8 cellular contexts compared by ENCODE assay signal in the genomic region with DNA sequence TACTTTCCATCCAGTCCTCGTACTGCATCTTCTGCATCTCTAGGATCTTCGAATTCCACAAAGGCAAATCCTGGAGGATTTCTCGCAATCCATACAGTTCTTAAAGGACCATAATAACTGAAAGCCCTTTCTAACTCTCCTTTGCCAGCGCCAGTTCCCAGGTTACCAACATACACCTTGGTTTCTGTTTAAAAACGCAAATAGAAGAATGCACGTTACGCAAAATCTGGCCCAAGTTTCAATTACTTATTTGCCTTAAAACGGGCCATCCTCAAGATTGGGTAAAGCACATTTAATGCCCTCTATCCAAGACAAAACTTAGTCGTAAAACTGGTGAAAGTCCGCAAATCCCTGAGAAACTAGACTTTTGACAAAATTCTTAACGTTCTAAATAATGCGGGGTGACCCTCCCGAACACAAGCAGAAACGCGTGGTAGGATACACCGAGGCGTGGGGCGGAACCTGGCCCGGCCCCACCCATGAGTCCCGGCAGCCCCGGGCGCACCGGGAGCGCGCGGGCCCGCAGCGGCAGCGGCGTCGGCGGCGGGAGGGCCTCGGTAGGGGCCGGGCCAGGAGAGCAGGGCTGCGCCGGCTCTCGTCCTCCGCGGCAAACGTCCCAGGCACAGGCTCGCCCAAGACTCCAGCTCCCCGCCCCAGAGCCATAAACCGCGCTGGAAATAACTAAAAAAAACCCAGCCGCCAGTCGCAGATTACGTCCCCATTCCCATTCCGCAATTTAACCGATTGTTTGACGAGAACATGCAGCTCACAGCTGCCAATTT. TPM values are rescaled to one million over a fixed set of nuclear protein-coding genes. Genes with fewer than 3 reads are reported as not detected.
A peak's percentile ranks its signal among the peaks of the same experiment; 100 is the strongest.
DNase-seq lines count a peak whose midpoint lies in the region; ATAC-seq and TF ChIP-seq lines count a peak whose summit lies in the region.

No MANE protein-coding gene starts in this region.

- peak; percentile 41 for DNase-seq in NCI-H2196 (lab: John Stamatoyannopoulos, UW; ENCODE audit: unreplicated experiment)
- DNase-seq in NCI-H2196 treated with DMSO at 0.1 percent for 48 hours (lab: John Stamatoyannopoulos, UW; ENCODE audit: unreplicated experiment): no peak
- DNase-seq in Panc1 (ENCODE audit: low read depth, low spot score): no peak
- DNase-seq in activated naive CD4-positive, alpha-beta T cell treated with anti-CD3 and anti-CD28 coated beads, Interleukin-2, amount 50 U/mL, for 72 hours (ENCODE audit: low spot score in 2 of 2): peak in 1 of 2 donors; percentile 59
- DNase-seq in left cardiac atrium: peak; percentile 50
- peak; percentile 13 for DNase-seq in progenitor cell of endocrine pancreas (ENCODE audit: low spot score, unreplicated experiment)
- DNase-seq in occipital lobe (lab: John Stamatoyannopoulos, UW): no peak

- H3K9me3 Mint-ChIP-seq in activated naive CD4-positive, alpha-beta T cell treated with anti-CD3 and anti-CD28 coated beads, Interleukin-2, amount 50 U/mL, for 72 hours: no peaks in the 10 kb centered on the region
- H3K9me3 Mint-ChIP-seq in progenitor cell of endocrine pancreas (ENCODE audit: low read depth): no peaks in the 10 kb centered on the region

- H3K27me3 ChIP-seq in Panc1 (ENCODE audit: control insufficient read depth, insufficient read depth, low read length): no peaks in the 10 kb centered on the region

- POLR2A ChIA-PET in Panc1 (lab: Charles Lee): interaction anchor here (0.6 to 2.4 kb wide), 5 partner anchors 12 to 163 kb away, joined by 3 to 15 read pairs (median 6); a partner anchor contains a TSS

- H3K4me3 Mint-ChIP-seq in progenitor cell of endocrine pancreas (ENCODE audit: low read depth): peak overlapping the region; percentile 92

- no peaks in the 10 kb centered on the region for H3K9me3 ChIP-seq in Panc1 (ENCODE audit: control insufficient read depth, insufficient read depth, low read depth, low read length)

- peaks cover 38% of the 10 kb centered on the region for H3K4me1 ChIP-seq in Panc1 (ENCODE audit: control insufficient read depth, insufficient read depth, low read length)

- TF ChIP-seq CTCF in Panc1 (IDR thresholded peaks at IDR 0.05): no peak
- TF ChIP-seq CTCF in progenitor cell of endocrine pancreas (IDR thresholded peaks at IDR 0.05; ENCODE audit: unreplicated experiment): no peak

- BruUV-seq in Panc1 (replicated peaks; lab: Mats Ljungman, UMichigan): no TSS peak

- in situ Hi-C loops in Panc1 (cut with HindIII; ENCODE audit: low pct_unique_long_range_greater_than_20kb, low sequenced_read_pairs): no loop called here

- intact Hi-C loops in Panc1 (cut with micrococcal nuclease; ENCODE audit: unreplicated experiment) (no loop called here), left cardiac atrium (cut with DNase I) (no loop called here)

- peak overlapping the region; percentile 98 to 100 for H3K4me3 ChIP-seq in Panc1 (ENCODE audit: low read depth in 2 of 2, low read length in 2 of 2)

- H3K4me1 Mint-ChIP-seq in progenitor cell of endocrine pancreas (ENCODE audit: low read depth): peaks cover 44% of the 10 kb centered on the region

- peak overlapping the region; percentile 98 for H3K27ac ChIP-seq in Panc1 (ENCODE audit: low read length)

- CTCF ChIA-PET in Panc1 (lab: Charles Lee): no interaction called here

- peaks cover 59 to 61% of the 10 kb centered on the region in 2 donors for H3K36me3 Mint-ChIP-seq in activated naive CD4-positive, alpha-beta T cell treated with anti-CD3 and anti-CD28 coated beads, Interleukin-2, amount 50 U/mL, for 72 hours
- H3K36me3 Mint-ChIP-seq in progenitor cell of endocrine pancreas (ENCODE audit: insufficient read depth): peaks cover 39% of the 10 kb centered on the region

- no peaks in the 10 kb centered on the region for H3K27me3 Mint-ChIP-seq in progenitor cell of endocrine pancreas

- ATAC-seq in HG02763 (IDR thresholded peaks at IDR 0.05; ENCODE audit: unreplicated experiment): peak; percentile 42
- ATAC-seq in Panc1: peak; percentile 49
- peak; percentile 9 to 16 for ATAC-seq in activated naive CD4-positive, alpha-beta T cell treated with anti-CD3 and anti-CD28 coated beads, Interleukin-2, amount 50 U/mL, for 72 hours
- ATAC-seq in left cardiac atrium: peak; percentile 80 to 86

- peak overlapping the region; percentile 98 to 100 for H3K27ac Mint-ChIP-seq in activated naive CD4-positive, alpha-beta T cell treated with anti-CD3 and anti-CD28 coated beads, Interleukin-2, amount 50 U/mL, for 72 hours
- H3K27ac Mint-ChIP-seq in progenitor cell of endocrine pancreas: peak overlapping the region; percentile 99

- peaks cover 51% of the 10 kb centered on the region for H3K36me3 ChIP-seq in Panc1 (ENCODE audit: control insufficient read depth, insufficient read depth, low read length)

RNA-seq across cellular contexts. Expression of a gene that starts 1.0 kb away (rescaled TPM):
- 220 TPM for total RNA-seq in Panc1 (2021; ENCODE audit: unreplicated experiment)
- polyA plus RNA-seq in Panc1 (2012; ENCODE audit: insufficient read length): 236 TPM
- total RNA-seq in activated naive CD4-positive, alpha-beta T cell treated with anti-CD3 and anti-CD28 coated beads, Interleukin-2, amount 50 U/mL, for 72 hours: 100 to 1,000 TPM; 236 to 294 TPM
- 10 to 100 TPM; 57.6 to 85.8 TPM for total RNA-seq in left cardiac atrium
- 258 TPM in 2 replicates for total RNA-seq in progenitor cell of endocrine pancreas
- total RNA-seq in occipital lobe: 133 TPM

RNA-seq across cellular contexts. Expression of a gene that starts 27.8 kb away (rescaled TPM):
- 24.6 TPM for total RNA-seq in Panc1 (2021; ENCODE audit: unreplicated experiment)
- polyA plus RNA-seq in Panc1 (2012; ENCODE audit: insufficient read length): 10.8 TPM
- 10 to 100 TPM; 23.8 to 25.4 TPM for total RNA-seq in activated naive CD4-positive, alpha-beta T cell treated with anti-CD3 and anti-CD28 coated beads, Interleukin-2, amount 50 U/mL, for 72 hours
- 1 to 10 TPM; 7.3 to 8.4 TPM for total RNA-seq in left cardiac atrium
- total RNA-seq in progenitor cell of endocrine pancreas: 16.3 and 17.5 TPM in 2 replicates
- 13.4 TPM for total RNA-seq in occipital lobe

Comparison
In these comparisons a context has a peak if more than half of its experiments do, and no peak if none do; other contexts are left out.
1. DNase-seq: peak in NCI-H2196 (single experiment), left cardiac atrium (single experiment) and progenitor cell of endocrine pancreas (single experiment); none in NCI-H2196 treated with DMSO at 0.1 percent for 48 hours (single experiment), Panc1 (single experiment) and occipital lobe (single experiment).
2. ATAC-seq: peak in every context shown above with its lines; median percentile 83 in left cardiac atrium; 49 in Panc1; 42 in HG02763; 12 in activated naive CD4-positive, alpha-beta T cell treated with anti-CD3 and anti-CD28 coated beads, Interleukin-2, amount 50 U/mL, for 72 hours.